In the genomic region with DNA sequence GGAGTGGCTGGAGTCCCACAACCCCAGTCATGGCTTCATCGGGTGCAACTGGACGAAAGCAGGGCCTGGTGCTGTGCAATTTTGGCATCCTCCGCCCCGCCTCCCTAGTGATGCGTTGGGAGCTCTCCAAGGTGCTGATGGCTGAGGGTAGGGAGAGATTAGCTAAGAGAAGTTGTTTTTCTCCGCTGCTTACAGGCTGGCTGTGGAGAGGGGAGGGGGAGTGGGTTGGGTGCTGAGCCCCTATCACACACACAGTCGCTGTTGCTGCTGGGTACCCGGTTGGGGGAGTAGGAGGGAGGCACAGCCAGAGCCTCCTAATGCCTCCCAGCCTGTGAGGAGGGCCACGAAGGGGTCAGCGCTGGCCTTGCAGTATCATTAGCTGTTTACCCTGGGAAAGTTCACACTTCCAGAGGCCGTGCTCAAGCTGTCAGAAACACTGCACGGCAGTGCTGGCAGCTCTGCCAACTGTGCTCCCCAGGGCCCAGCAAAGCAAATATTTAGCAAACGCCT, we compare ENCODE assay signal across 8 cellular contexts.
DNase-seq lines count a peak whose midpoint lies in the region; ATAC-seq lines count a peak whose summit lies in the region.

No MANE protein-coding gene starts in this region.

- DNase-seq in activated CD4-positive, CD25-positive, alpha-beta regulatory T cell treated with anti-CD3 and anti-CD28 coated beads, Interleukin-2, amount 50 U/mL, for 72 hours = peak; percentile 34
- DNase-seq in NCI-H69 (lab: John Stamatoyannopoulos, UW) (peak; percentile 84), anterior cingulate cortex (lab: John Stamatoyannopoulos, UW) (peak in 32 of 58 donors; percentile 7 to 56 (median 21)), islet precursor cell (peak; percentile 83)
- DNase-seq in stimulated activated naive CD8-positive, alpha-beta T cell treated with anti-CD3 and anti-CD28 coated beads, Interleukin-15, Interleukin-2, amounts not matched to agents 100 U/mL and 50 U/mL, for 24 hours = peak; percentile 48

- ATAC-seq in activated CD4-positive, CD25-positive, alpha-beta regulatory T cell treated with anti-CD3 and anti-CD28 coated beads, Interleukin-2, amount 50 U/mL, for 24 hours = no peak
- ATAC-seq in stimulated activated naive CD8-positive, alpha-beta T cell treated with anti-CD3 and anti-CD28 coated beads, Interleukin-15, Interleukin-2, amounts not matched to agents 100 U/mL and 50 U/mL, for 24 hours = no peak
- ATAC-seq in GM21447 (IDR thresholded peaks at IDR 0.05; ENCODE audit: unreplicated experiment) (no peak), HG02610 (IDR thresholded peaks at IDR 0.05; ENCODE audit: unreplicated experiment) (no peak)

Comparison
In these comparisons a context has a peak if more than half of its experiments do, and no peak if none do; other contexts are left out.
1. DNase-seq: peak in every context shown above with its lines; median percentile 84 in NCI-H69; 83 in islet precursor cell; 48 in stimulated activated naive CD8-positive, alpha-beta T cell treated with anti-CD3 and anti-CD28 coated beads, Interleukin-15, Interleukin-2, amounts not matched to agents 100 U/mL and 50 U/mL, for 24 hours; 34 in activated CD4-positive, CD25-positive, alpha-beta regulatory T cell treated with anti-CD3 and anti-CD28 coated beads, Interleukin-2, amount 50 U/mL, for 72 hours; 21 in anterior cingulate cortex.